Comparison of ENCODE assay signal across 8 cellular contexts in the genomic region with DNA sequence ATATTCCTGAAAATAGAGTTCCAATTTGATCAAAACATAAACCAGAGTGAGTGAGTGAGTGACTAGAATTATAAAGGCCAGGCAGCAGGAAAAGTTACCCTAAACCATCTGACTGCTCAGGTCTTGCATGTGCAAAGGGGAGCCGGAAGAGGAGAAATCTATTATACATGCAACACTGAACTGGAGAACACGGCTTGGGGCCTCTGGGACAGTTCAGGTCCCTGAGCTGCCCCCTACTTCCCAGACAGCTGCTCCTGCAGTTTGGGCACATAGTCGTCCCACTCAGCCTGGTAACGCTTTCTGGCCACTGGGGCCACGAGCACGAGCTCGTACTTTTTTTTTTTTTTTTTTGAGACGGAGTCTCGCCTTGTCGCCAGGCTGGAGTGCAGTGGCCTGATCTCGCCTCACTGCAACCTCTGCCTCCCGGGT. TPM values are rescaled to one million over a fixed set of nuclear protein-coding genes. Genes with fewer than 3 reads are reported as not detected.
DNase-seq lines count a peak whose midpoint lies in the region; ATAC-seq and TF ChIP-seq lines count a peak whose summit lies in the region.

No MANE protein-coding gene starts in this region.

- peaks cover 81% of the 10 kb centered on the region for H3K4me1 Mint-ChIP-seq in activated T-helper 2 cell treated with anti-CD3 and anti-CD28 coated beads, Interferon-gamma antibody, Interleukin-2, Interleukin-4, amounts not matched to agents 10 μg/mL and 5 μg/mL and 100 μg/mL, durations not matched to agents 14 hours and 24 hours and 36 hours (ENCODE audit: low read depth)

- no peak for TF ChIP-seq POLR2A in upper lobe of left lung (IDR thresholded peaks at IDR 0.05)
- no peak for TF ChIP-seq POLR2A in testis (IDR thresholded peaks at IDR 0.05)

- H3K4me1 ChIP-seq in upper lobe of left lung: peaks cover 0 to 14% (median 7%) of the 10 kb centered on the region in 4 donors
- H3K4me1 ChIP-seq in testis: no peaks in the 10 kb centered on the region

- peak; percentile 70 for DNase-seq in activated effector memory CD4-positive, alpha-beta T cell treated with anti-CD3 and anti-CD28 coated beads, Interleukin-2, amount 50 U/mL, for 16 hours
- DNase-seq in activated effector memory CD4-positive, alpha-beta T cell treated with Interleukin-2 at 50 U/mL for 16 hours: no peak
- DNase-seq in activated T-helper 2 cell treated with anti-CD3 and anti-CD28 coated beads, Interferon-gamma antibody, Interleukin-2, Interleukin-4, amounts not matched to agents 10 μg/mL and 5 μg/mL and 100 μg/mL, durations not matched to agents 14 hours and 24 hours and 36 hours (ENCODE audit: low spot score): peak; percentile 35
- DNase-seq in upper lobe of left lung: no peak
- no peak for DNase-seq in NCI-H1417 treated with DMSO at 0.1 percent for 48 hours (lab: John Stamatoyannopoulos, UW)
- no peak for DNase-seq in OCI-M1 (lab: John Stamatoyannopoulos, UW)
- DNase-seq in testis: no peak

- 81 to 86% methylated on average over 12 of the region's 12 CpGs for WGBS in upper lobe of left lung, 2 donors
- 64 to 84% methylated on average over 12 of the region's 12 CpGs for WGBS in testis, 2 donors

- peaks cover 54% of the 10 kb centered on the region for H3K36me3 Mint-ChIP-seq in activated T-helper 2 cell treated with anti-CD3 and anti-CD28 coated beads, Interferon-gamma antibody, Interleukin-2, Interleukin-4, amounts not matched to agents 10 μg/mL and 5 μg/mL and 100 μg/mL, durations not matched to agents 14 hours and 24 hours and 36 hours (ENCODE audit: low read depth)

- H3K9me3 Mint-ChIP-seq in activated T-helper 2 cell treated with anti-CD3 and anti-CD28 coated beads, Interferon-gamma antibody, Interleukin-2, Interleukin-4, amounts not matched to agents 10 μg/mL and 5 μg/mL and 100 μg/mL, durations not matched to agents 14 hours and 24 hours and 36 hours: no peaks in the 10 kb centered on the region

- TF ChIP-seq CTCF in upper lobe of left lung (IDR thresholded peaks at IDR 0.05): no peak
- TF ChIP-seq CTCF in testis (IDR thresholded peaks at IDR 0.05): no peak

- ATAC-seq in HG03103 (IDR thresholded peaks at IDR 0.05; ENCODE audit: low read depth, unreplicated experiment): peak; percentile 26
- no peak for ATAC-seq in upper lobe of left lung (ENCODE audit: low FRiP score in 2 of 2)

- peak overlapping the region; percentile 92 for H3K27ac Mint-ChIP-seq in activated T-helper 2 cell treated with anti-CD3 and anti-CD28 coated beads, Interferon-gamma antibody, Interleukin-2, Interleukin-4, amounts not matched to agents 10 μg/mL and 5 μg/mL and 100 μg/mL, durations not matched to agents 14 hours and 24 hours and 36 hours

- H3K36me3 ChIP-seq in upper lobe of left lung (no peaks in the 10 kb centered on the region), testis (ENCODE audit: low read depth, missing control alignments) (no peaks in the 10 kb centered on the region)

- intact Hi-C loops in activated T-helper 2 cell treated with anti-CD3 and anti-CD28 coated beads, Interferon-gamma antibody, Interleukin-2, Interleukin-4, amounts not matched to agents 10 μg/mL and 5 μg/mL and 100 μg/mL, durations not matched to agents 14 hours and 24 hours and 36 hours (cut with micrococcal nuclease): no loop called here
- intact Hi-C loops in testis (cut with DNase I; ENCODE audit: low total_unique reads): no loop called here

- TF ChIP-seq EP300 in upper lobe of left lung (IDR thresholded peaks at IDR 0.05): no peak

- H3K27me3 ChIP-seq in upper lobe of left lung: no peaks in the 10 kb centered on the region
- no peaks in the 10 kb centered on the region for H3K27me3 ChIP-seq in testis

- H3K27ac ChIP-seq in upper lobe of left lung: peak overlapping the region; percentile 45 to 83 (median 80)
- H3K27ac ChIP-seq in testis: no peak overlapping the region

- H3K9me3 ChIP-seq in upper lobe of left lung (no peaks in the 10 kb centered on the region), testis (no peaks in the 10 kb centered on the region)

- H3K4me3 Mint-ChIP-seq in activated T-helper 2 cell treated with anti-CD3 and anti-CD28 coated beads, Interferon-gamma antibody, Interleukin-2, Interleukin-4, amounts not matched to agents 10 μg/mL and 5 μg/mL and 100 μg/mL, durations not matched to agents 14 hours and 24 hours and 36 hours (ENCODE audit: low read depth): peak overlapping the region; percentile 81

- H3K27me3 Mint-ChIP-seq in activated T-helper 2 cell treated with anti-CD3 and anti-CD28 coated beads, Interferon-gamma antibody, Interleukin-2, Interleukin-4, amounts not matched to agents 10 μg/mL and 5 μg/mL and 100 μg/mL, durations not matched to agents 14 hours and 24 hours and 36 hours (ENCODE audit: low read depth): no peaks in the 10 kb centered on the region

- H3K4me3 ChIP-seq in upper lobe of left lung (no peak overlapping the region), testis (peak overlapping the region in 1 of 2 donors; percentile 57)

RNA-seq across cellular contexts. Expression of a gene that starts 40.1 kb away (rescaled TPM):
- total RNA-seq in activated T-helper 2 cell treated with anti-CD3 and anti-CD28 coated beads, Interferon-gamma antibody, Interleukin-2, Interleukin-4, amounts not matched to agents 10 μg/mL and 5 μg/mL and 100 μg/mL, durations not matched to agents 14 hours and 24 hours and 36 hours: 321 and 333 TPM in 2 replicates
- total RNA-seq in upper lobe of left lung (100 to 1,000 TPM in 3 of 6 donors, 10 to 100 TPM in 3; 70.2 to 171 (median 101) TPM), testis (1 to 10 TPM; 5.1 to 9.7 TPM)
- 10.8 TPM for polyA plus RNA-seq in testis (ENCODE audit: insufficient read depth, low read depth, low replicate concordance)

Comparison
In these comparisons a context has a peak if more than half of its experiments do, and no peak if none do; other contexts are left out.
1. DNase-seq: peak in activated effector memory CD4-positive, alpha-beta T cell treated with anti-CD3 and anti-CD28 coated beads, Interleukin-2, amount 50 U/mL, for 16 hours (single experiment) and activated T-helper 2 cell treated with anti-CD3 and anti-CD28 coated beads, Interferon-gamma antibody, Interleukin-2, Interleukin-4, amounts not matched to agents 10 μg/mL and 5 μg/mL and 100 μg/mL, durations not matched to agents 14 hours and 24 hours and 36 hours (single experiment); none in activated effector memory CD4-positive, alpha-beta T cell treated with Interleukin-2 at 50 U/mL for 16 hours (single experiment), upper lobe of left lung (0 of 2), NCI-H1417 treated with DMSO at 0.1 percent for 48 hours (single experiment), OCI-M1 (single experiment) and testis (single experiment).
2. H3K27ac ChIP-seq: peak in upper lobe of left lung (4 of 4); none in testis (0 of 2).
3. RNA of a gene that starts 40.1 kb away (total RNA-seq): 321 to 333 TPM in activated T-helper 2 cell treated with anti-CD3 and anti-CD28 coated beads, Interferon-gamma antibody, Interleukin-2, Interleukin-4, amounts not matched to agents 10 μg/mL and 5 μg/mL and 100 μg/mL, durations not matched to agents 14 hours and 24 hours and 36 hours and 70.2 to 171 TPM in upper lobe of left lung; 5.1 to 9.7 TPM in testis; every median in the first group is over 4 times any median in the second.